26 cellular contexts compared by ENCODE assay signal in the genomic region with DNA sequence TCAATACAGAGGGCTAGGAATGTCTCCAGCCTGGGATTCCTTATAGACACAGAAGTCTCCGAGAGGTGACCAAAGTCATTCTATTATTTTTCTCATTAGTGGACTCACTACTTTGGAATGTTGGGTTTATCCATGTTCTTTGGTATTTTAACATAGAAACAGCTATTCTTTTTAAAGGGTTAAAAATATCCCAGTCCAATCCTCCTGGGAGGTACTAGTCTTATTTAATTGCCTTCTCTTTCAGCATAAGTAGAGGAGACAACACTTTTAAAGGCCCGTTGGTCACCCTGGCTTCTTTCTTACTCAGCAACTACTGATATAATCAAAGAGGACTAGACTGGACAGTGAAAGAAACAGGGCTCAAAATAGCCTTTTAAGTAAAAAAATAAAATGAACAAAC.
DNase-seq lines count a peak whose midpoint lies in the region; ATAC-seq lines count a peak whose summit lies in the region.
"Had no signal": no experiment of that assay in that cellular context is flagged by ENCODE, and none has a peak within 500 bp of the region (broad histone marks: within the 10 kb centered on the region; RNA-seq: fewer than 3 reads in every experiment).

No MANE protein-coding gene starts in this region.

- H3K27me3 ChIP-seq in BLaER1 treated with 17β-estradiol and CSF1 and Interleukin-3, amounts not matched to agents 10 nM and 100 nM, result no peaks in the 10 kb centered on the region
- H3K27me3 ChIP-seq: brain microvascular endothelial cell had no signal

- no peak overlapping the region for H3K9ac ChIP-seq in BLaER1 treated with 17β-estradiol and CSF1 and Interleukin-3, amounts not matched to agents 10 nM and 100 nM

- no peak overlapping the region for H3K4me3 Mint-ChIP-seq in activated naive CD4-positive, alpha-beta T cell treated with anti-CD3 and anti-CD28 coated beads, Interleukin-2, amount 10 ng/mL, durations not matched to agents 7 days and 5 days
- H3K4me3 Mint-ChIP-seq: activated CD4-positive, alpha-beta T cell treated with anti-CD3 and anti-CD28 coated beads for 36 hours; CD4-positive, alpha-beta memory T cell; stimulated activated naive CD8-positive, alpha-beta T cell treated with anti-CD3 and anti-CD28 coated beads, Interleukin-15, Interleukin-2, amounts not matched to agents 100 ng/mL and 50 ng/mL, for 24 hours had no signal

- H3K9me3 Mint-ChIP-seq in activated naive CD4-positive, alpha-beta T cell treated with anti-CD3 and anti-CD28 coated beads, Interleukin-2, amount 10 ng/mL, durations not matched to agents 7 days and 5 days, result no peaks in the 10 kb centered on the region
- H3K9me3 Mint-ChIP-seq: stimulated activated naive CD8-positive, alpha-beta T cell treated with anti-CD3 and anti-CD28 coated beads, Interleukin-15, Interleukin-2, amounts not matched to agents 100 ng/mL and 50 ng/mL, for 24 hours had no signal

- H3K36me3 ChIP-seq in BLaER1 treated with 17β-estradiol and CSF1 and Interleukin-3, amounts not matched to agents 10 nM and 100 nM, result peaks cover 7 to 29% (median 17%) of the 10 kb centered on the region in 11 experiments; a peak in 17 of 22 replicates
- H3K36me3 ChIP-seq: brain microvascular endothelial cell had no signal

- no peaks in the 10 kb centered on the region for H3K27me3 Mint-ChIP-seq in activated naive CD4-positive, alpha-beta T cell treated with anti-CD3 and anti-CD28 coated beads, Interleukin-2, amount 10 ng/mL, durations not matched to agents 7 days and 5 days
- H3K27me3 Mint-ChIP-seq: activated CD4-positive, alpha-beta T cell treated with anti-CD3 and anti-CD28 coated beads for 36 hours; CD4-positive, alpha-beta memory T cell; stimulated activated naive CD8-positive, alpha-beta T cell treated with anti-CD3 and anti-CD28 coated beads, Interleukin-15, Interleukin-2, amounts not matched to agents 100 ng/mL and 50 ng/mL, for 24 hours had no signal

- H3K27ac ChIP-seq in BLaER1 treated with 17β-estradiol and CSF1 and Interleukin-3, amounts not matched to agents 10 nM and 100 nM, result no peak overlapping the region
- H3K27ac ChIP-seq: brain microvascular endothelial cell, PC-9 had no signal

- peak overlapping the region in 6 of 11 experiments; percentile 22 to 59 (median 42); a peak in 9 of 22 replicates for H3K4me2 ChIP-seq in BLaER1 treated with 17β-estradiol and CSF1 and Interleukin-3, amounts not matched to agents 10 nM and 100 nM
- H3K4me2 ChIP-seq: PC-9 had no signal

- no peaks in the 10 kb centered on the region for H3K36me3 Mint-ChIP-seq in activated naive CD4-positive, alpha-beta T cell treated with anti-CD3 and anti-CD28 coated beads, Interleukin-2, amount 10 ng/mL, durations not matched to agents 7 days and 5 days
- H3K36me3 Mint-ChIP-seq: CD4-positive, alpha-beta memory T cell had no signal

- no peak for ATAC-seq in esophagus mucosa
- ATAC-seq: activated CD4-positive, alpha-beta T cell treated with anti-CD3 and anti-CD28 coated beads for 36 hours had no signal

- no peak overlapping the region for H3K4me3 ChIP-seq in BLaER1 treated with 17β-estradiol and CSF1 and Interleukin-3, amounts not matched to agents 10 nM and 100 nM
- H3K4me3 ChIP-seq: PC-9 had no signal

- no peaks in the 10 kb centered on the region for H3K9me3 ChIP-seq in BLaER1 treated with 17β-estradiol and CSF1 and Interleukin-3, amounts not matched to agents 10 nM and 100 nM (replicated peaks in 1 of 11)

- H3K4me1 ChIP-seq in BLaER1 treated with 17β-estradiol and CSF1 and Interleukin-3, amounts not matched to agents 10 nM and 100 nM, result peaks cover 0 to 35% (median 15%) of the 10 kb centered on the region in 10 experiments; a peak in 13 of 20 replicates

- DNase-seq in M059J (ENCODE audit: low read depth) (peak; percentile 54), fibroblast of gingiva (ENCODE audit: low read depth) (peak; percentile 27), renal cortical epithelial cell (ENCODE audit: low read depth) (peak; percentile 54), LoVo (ENCODE audit: low spot score) (no peak)
- no peak for DNase-seq in activated naive CD4-positive, alpha-beta T cell treated with anti-CD3 and anti-CD28 coated beads, Interleukin-2, amount 10 ng/mL, durations not matched to agents 7 days and 5 days
- no peak for DNase-seq in stimulated activated CD4-positive, alpha-beta T cell treated with anti-CD3 and anti-CD28 coated beads, Interleukin-4, amount 100 ng/mL, for 4 hours
- DNase-seq: activated CD4-positive, alpha-beta T cell treated with anti-CD3 and anti-CD28 coated beads for 36 hours; activated gamma-delta T cell; activated T-cell treated with anti-CD3 and anti-CD28 coated beads, Interleukin-2, amount 50 U/mL, for 1 hour; brain microvascular endothelial cell; CD4-positive, alpha-beta memory T cell; DMS153; effector CD8-positive, alpha-beta T cell; erythroblast; GDM1; GOT3; KBM-7; kidney; NCI-H1436 treated with DMSO at 0.1 percent for 48 hours; NK-92 treated with Interleukin-12 subunit alpha and Interleukin-12 subunit beta, amount 100 ng/mL, for 24 hours; PC-9; SHP77 treated with DMSO at 0.1 percent for 48 hours; stimulated activated CD4-positive, alpha-beta T cell treated with anti-CD3 and anti-CD28 coated beads, Interleukin-4, amount 100 ng/mL, for 1 hour had no signal

- no peak overlapping the region for H3K27ac Mint-ChIP-seq in activated naive CD4-positive, alpha-beta T cell treated with anti-CD3 and anti-CD28 coated beads, Interleukin-2, amount 10 ng/mL, durations not matched to agents 7 days and 5 days
- H3K27ac Mint-ChIP-seq: activated CD4-positive, alpha-beta T cell treated with anti-CD3 and anti-CD28 coated beads for 36 hours; CD4-positive, alpha-beta memory T cell; stimulated activated naive CD8-positive, alpha-beta T cell treated with anti-CD3 and anti-CD28 coated beads, Interleukin-15, Interleukin-2, amounts not matched to agents 100 ng/mL and 50 ng/mL, for 24 hours had no signal

- H4K20me1 ChIP-seq in BLaER1 treated with 17β-estradiol and CSF1 and Interleukin-3, amounts not matched to agents 10 nM and 100 nM, result no peaks in the 10 kb centered on the region

- H3K4me1 Mint-ChIP-seq in activated naive CD4-positive, alpha-beta T cell treated with anti-CD3 and anti-CD28 coated beads, Interleukin-2, amount 10 ng/mL, durations not matched to agents 7 days and 5 days, result no peaks in the 10 kb centered on the region
- H3K4me1 Mint-ChIP-seq: activated CD4-positive, alpha-beta T cell treated with anti-CD3 and anti-CD28 coated beads for 36 hours; CD4-positive, alpha-beta memory T cell had no signal

- CTCF ChIA-PET in activated naive CD4-positive, alpha-beta T cell treated with anti-CD3 and anti-CD28 coated beads, Interleukin-2, amount 10 ng/mL, durations not matched to agents 7 days and 5 days (lab: Charles Lee), result no interaction called here

Comparison
In these comparisons a context has a peak if more than half of its experiments do, and no peak if none do; other contexts are left out.
1. DNase-seq: peak in M059J (single experiment), fibroblast of gingiva (single experiment) and renal cortical epithelial cell (single experiment); none in LoVo (single experiment), activated naive CD4-positive, alpha-beta T cell treated with anti-CD3 and anti-CD28 coated beads, Interleukin-2, amount 10 ng/mL, durations not matched to agents 7 days and 5 days (single experiment) and stimulated activated CD4-positive, alpha-beta T cell treated with anti-CD3 and anti-CD28 coated beads, Interleukin-4, amount 100 ng/mL, for 4 hours (0 of 2).